In genomic region chr7:5350174-5350463, GRCh38 we compare ENCODE assay signal across 18 cellular contexts.
DNase-seq lines count a peak whose midpoint lies in the region; ATAC-seq, FAIRE-seq and TF ChIP-seq lines count a peak whose summit lies in the region.
"Had no signal": no experiment of that assay in that cellular context is flagged by ENCODE, and none has a peak within 500 bp of the region (broad histone marks: within the 10 kb centered on the region; RNA-seq: fewer than 3 reads in every experiment).

No MANE protein-coding gene starts in this region.

- in situ Hi-C loops in HepG2 (cut with HindIII; ENCODE audit: extremely low pct_ligation_motif_present, low pct_unique_long_range_greater_than_20kb), result no loop called here

- POLR2A ChIA-PET in HepG2 (lab: Yijun Ruan, JAX), result no interaction called here
- POLR2A ChIA-PET in CD8-positive, alpha-beta T cell (lab: Charles Lee), result no interaction called here

- TF ChIP-seq EP300 in HepG2 (IDR thresholded peaks at IDR 0.05; ENCODE audit: low read depth in 2 of 2, low read length in 2 of 2), result no peak
- no peak for TF ChIP-seq EP300 in HepG2 (CRISPR knock-in tag; IDR thresholded peaks at IDR 0.05; ENCODE audit: borderline replicate concordance)

- intact Hi-C loops in HepG2 (cut with micrococcal nuclease; ENCODE audit: unreplicated experiment) (no loop called here), right lobe of liver (cut with DNase I) (no loop called here)
- intact Hi-C loops in CD8-positive, alpha-beta T cell (cut with DNase I, micrococcal nuclease), result no loop called here

- peaks cover 59% of the 10 kb centered on the region for H3K36me3 Mint-ChIP-seq in CD8-positive, alpha-beta T cell

- H3K79me2 ChIP-seq in HepG2 (ENCODE audit: insufficient read depth, low read length) (peaks cover 18% of the 10 kb centered on the region), MM.1S (ENCODE audit: low read length) (peaks cover 32% of the 10 kb centered on the region)

- TF ChIP-seq CTCF in HepG2 (CRISPR knock-in tag; IDR thresholded peaks at IDR 0.05) (no peak), right lobe of liver (IDR thresholded peaks at IDR 0.05) (no peak), BE2C (IDR thresholded peaks at IDR 0.05; ENCODE audit: low read depth, low read length) (no peak), MM.1S (IDR thresholded peaks at IDR 0.05; ENCODE audit: low read length) (no peak)
- no peak for TF ChIP-seq CTCF in CD8-positive, alpha-beta T cell (IDR thresholded peaks at IDR 0.05)

- H3K27ac Mint-ChIP-seq in CD8-positive, alpha-beta T cell, result no peak overlapping the region

- TF ChIP-seq RAD21 in HepG2 (CRISPR knock-in tag; IDR thresholded peaks at IDR 0.05), result no peak

- no peaks in the 10 kb centered on the region for H3K9me2 ChIP-seq in MM.1S (replicated peaks; ENCODE audit: insufficient read depth, low read length)

- ATAC-seq in HepG2, result no peak
- no peak for ATAC-seq in right lobe of liver
- ATAC-seq in CD8-positive, alpha-beta T cell, result no peak
- ATAC-seq: GM12878 had no signal

- H2AFZ ChIP-seq in HepG2 (ENCODE audit: low read length) (no peak overlapping the region), MM.1S (ENCODE audit: low read length) (no peak overlapping the region)
- H2AFZ ChIP-seq: GM23248 had no signal

- H3K4me2 ChIP-seq in HepG2 (ENCODE audit: low read depth, low read length), result no peak overlapping the region
- no peak overlapping the region for H3K4me2 ChIP-seq in MM.1S (ENCODE audit: low read depth, low read length)
- H3K4me2 ChIP-seq: BLaER1 had no signal

- H4K20me1 ChIP-seq in HepG2 (ENCODE audit: insufficient read depth, low read length) (peaks cover 41% of the 10 kb centered on the region; the same call in 1 of the 2 replicates), MM.1S (ENCODE audit: insufficient read depth, low read length) (no peaks in the 10 kb centered on the region)

- H3K27ac ChIP-seq in HepG2 (ENCODE audit: extremely low read length, insufficient read depth, low read length), result no peak overlapping the region
- H3K27ac ChIP-seq in right lobe of liver, result no peak overlapping the region
- H3K27ac ChIP-seq in iPS-18a (ENCODE audit: low read length), result no peak overlapping the region
- peak overlapping the region; percentile 54 for H3K27ac ChIP-seq in rectal smooth muscle tissue (ENCODE audit: low read depth, low read length)
- no peak overlapping the region for H3K27ac ChIP-seq in MM.1S (ENCODE audit: low read length)
- H3K27ac ChIP-seq in CD8-positive, alpha-beta T cell (ENCODE audit: low read depth, low read length), result no peak overlapping the region
- H3K27ac ChIP-seq: BLaER1, GM23248 had no signal

- H3K27me3 Mint-ChIP-seq in CD8-positive, alpha-beta T cell (ENCODE audit: low read depth), result no peaks in the 10 kb centered on the region
- H3K27me3 Mint-ChIP-seq: CD8-positive, alpha-beta memory T cell had no signal

- H3K4me3 ChIP-seq in HepG2 (replicated peaks in 1 of 3; ENCODE audit: insufficient read depth in 1 of 3, low read depth in 2 of 3, low read length in 3 of 3) (no peak overlapping the region), right lobe of liver (no peak overlapping the region), iPS-18a (ENCODE audit: low read length) (peak overlapping the region; percentile 51), rectal smooth muscle tissue (ENCODE audit: low read length) (no peak overlapping the region), BE2C (ENCODE audit: low read depth, low read length) (no peak overlapping the region), MM.1S (ENCODE audit: low read length) (no peak overlapping the region)
- H3K4me3 ChIP-seq in CD8-positive, alpha-beta T cell (ENCODE audit: low read depth, low read length), result no peak overlapping the region
- H3K4me3 ChIP-seq: BLaER1, GM12878, GM23248 had no signal

- FAIRE-seq in HepG2 (lab: Jason Lieb, UNC), result no peak
- FAIRE-seq: G401.6, GM12878 had no signal

- no TSS peak for BruUV-seq in HepG2 (replicated peaks; lab: Mats Ljungman, UMichigan)

- no peak for DNase-seq in HepG2 (ENCODE audit: low spot score)
- no peak for DNase-seq in right lobe of liver
- no peak for DNase-seq in BE2C
- no peak for DNase-seq in MM.1S
- DNase-seq in CD8-positive, alpha-beta T cell, result no peak
- DNase-seq in NCI-H2029 (lab: John Stamatoyannopoulos, UW), result no peak
- DNase-seq: CD8-positive, alpha-beta memory T cell; DND-41; GM23248; NCI-H1092; NCI-H146; NCI-H510A treated with DMSO at 0.1 percent for 48 hours; NCI-H82 had no signal

- H3K27me3 ChIP-seq in HepG2 (ENCODE audit: control insufficient read depth in 1 of 2, insufficient read depth in 2 of 2, low read length in 2 of 2) (no peaks in the 10 kb centered on the region), right lobe of liver (no peaks in the 10 kb centered on the region), iPS-18a (ENCODE audit: control insufficient read depth, insufficient read depth, low read length) (peaks cover 70% of the 10 kb centered on the region), rectal smooth muscle tissue (ENCODE audit: control insufficient read depth, insufficient read depth, low read length) (no peaks in the 10 kb centered on the region), BE2C (no peaks in the 10 kb centered on the region), MM.1S (replicated peaks; ENCODE audit: insufficient read depth, low read length) (no peaks in the 10 kb centered on the region)
- no peaks in the 10 kb centered on the region for H3K27me3 ChIP-seq in CD8-positive, alpha-beta T cell (ENCODE audit: insufficient read depth, low read length)
- H3K27me3 ChIP-seq: BLaER1 had no signal

- no peak overlapping the region for H3K4me3 Mint-ChIP-seq in CD8-positive, alpha-beta T cell
- H3K4me3 Mint-ChIP-seq: CD8-positive, alpha-beta memory T cell had no signal

- H3K4me1 ChIP-seq in HepG2 (ENCODE audit: insufficient read depth, low read length), result no peaks in the 10 kb centered on the region
- peaks cover 2 to 20% (median 11%) of the 10 kb centered on the region in 4 donors for H3K4me1 ChIP-seq in right lobe of liver
- H3K4me1 ChIP-seq in iPS-18a (ENCODE audit: control insufficient read depth, low read depth, low read length), result peaks cover 10% of the 10 kb centered on the region
- peaks cover 16% of the 10 kb centered on the region for H3K4me1 ChIP-seq in rectal smooth muscle tissue (ENCODE audit: control insufficient read depth, insufficient read depth, low read length)
- peaks cover 2% of the 10 kb centered on the region for H3K4me1 ChIP-seq in BE2C
- no peaks in the 10 kb centered on the region for H3K4me1 ChIP-seq in MM.1S (ENCODE audit: low read length)
- H3K4me1 ChIP-seq in CD8-positive, alpha-beta T cell (ENCODE audit: insufficient read depth, low read length), result peaks cover 3% of the 10 kb centered on the region

- WGBS in HepG2 (ENCODE audit: low lambda C conversion rate), result 100% methylated on average over 11 of the region's 15 CpGs
- WGBS in right lobe of liver (ENCODE audit: insufficient coverage, low coverage, low lambda C conversion rate, missing lambda C conversion rate), result 97% methylated on average over 7 of the region's 15 CpGs

- TF ChIP-seq POLR2A in HepG2 (IDR thresholded peaks at IDR 0.05; ENCODE audit: insufficient read depth in 1 of 2, low read depth in 2 of 2, low read length in 2 of 2) (no peak), right lobe of liver (IDR thresholded peaks at IDR 0.05) (no peak)

- H3K9me3 Mint-ChIP-seq in CD8-positive, alpha-beta T cell, result no peaks in the 10 kb centered on the region

- H3K4me1 Mint-ChIP-seq in CD8-positive, alpha-beta T cell (ENCODE audit: low read depth), result peaks cover 10% of the 10 kb centered on the region

- H3K9me3 ChIP-seq in HepG2 (ENCODE audit: low read length), result no peaks in the 10 kb centered on the region
- no peaks in the 10 kb centered on the region for H3K9me3 ChIP-seq in right lobe of liver
- no peaks in the 10 kb centered on the region for H3K9me3 ChIP-seq in iPS-18a (ENCODE audit: control insufficient read depth, low read depth, low read length)
- H3K9me3 ChIP-seq in BE2C, result no peaks in the 10 kb centered on the region
- no peaks in the 10 kb centered on the region for H3K9me3 ChIP-seq in MM.1S (replicated peaks; ENCODE audit: insufficient read depth, low read length)
- no peaks in the 10 kb centered on the region for H3K9me3 ChIP-seq in CD8-positive, alpha-beta T cell (ENCODE audit: low read length)

- H3F3A ChIP-seq in MM.1S (ENCODE audit: insufficient read depth, low read length), result no peaks in the 10 kb centered on the region

- H3K36me3 ChIP-seq in HepG2 (replicated peaks in 1 of 2; ENCODE audit: control insufficient read depth in 1 of 2, insufficient read depth in 2 of 2, low read length in 2 of 2), result peaks cover 44 to 52% of the 10 kb centered on the region in 2 experiments
- H3K36me3 ChIP-seq in right lobe of liver, result peaks cover 0 to 29% (median 12%) of the 10 kb centered on the region in 4 donors
- H3K36me3 ChIP-seq in iPS-18a (ENCODE audit: control insufficient read depth, low read depth, low read length), result no peaks in the 10 kb centered on the region
- peaks cover 21% of the 10 kb centered on the region for H3K36me3 ChIP-seq in rectal smooth muscle tissue (ENCODE audit: control insufficient read depth, insufficient read depth, low read length)
- peaks cover 8% of the 10 kb centered on the region for H3K36me3 ChIP-seq in BE2C
- H3K36me3 ChIP-seq in MM.1S (replicated peaks; ENCODE audit: insufficient read depth, low read length), result no peaks in the 10 kb centered on the region
- H3K36me3 ChIP-seq in CD8-positive, alpha-beta T cell (ENCODE audit: insufficient read depth, low read length), result peaks cover 13% of the 10 kb centered on the region

- H3K9ac ChIP-seq in HepG2 (ENCODE audit: insufficient read depth, low read depth, low read length) (no peak overlapping the region), iPS-18a (ENCODE audit: low read length) (no peak overlapping the region), rectal smooth muscle tissue (ENCODE audit: low read length) (no peak overlapping the region), MM.1S (ENCODE audit: low read length) (no peak overlapping the region)
- H3K9ac ChIP-seq: BLaER1, GM23248 had no signal

- CTCF ChIA-PET in HepG2 (lab: Yijun Ruan, JAX; ENCODE audit: low intra/inter-chr PET ratio, low total read pairs), result no interaction called here
- CTCF ChIA-PET in CD8-positive, alpha-beta T cell (lab: Charles Lee), result no interaction called here

TF ChIP-seq in HepG2, 621 proteins besides CTCF, POLR2A, EP300 and RAD21 (continues in another document):
- TF ChIP-seq, protein P1, sequence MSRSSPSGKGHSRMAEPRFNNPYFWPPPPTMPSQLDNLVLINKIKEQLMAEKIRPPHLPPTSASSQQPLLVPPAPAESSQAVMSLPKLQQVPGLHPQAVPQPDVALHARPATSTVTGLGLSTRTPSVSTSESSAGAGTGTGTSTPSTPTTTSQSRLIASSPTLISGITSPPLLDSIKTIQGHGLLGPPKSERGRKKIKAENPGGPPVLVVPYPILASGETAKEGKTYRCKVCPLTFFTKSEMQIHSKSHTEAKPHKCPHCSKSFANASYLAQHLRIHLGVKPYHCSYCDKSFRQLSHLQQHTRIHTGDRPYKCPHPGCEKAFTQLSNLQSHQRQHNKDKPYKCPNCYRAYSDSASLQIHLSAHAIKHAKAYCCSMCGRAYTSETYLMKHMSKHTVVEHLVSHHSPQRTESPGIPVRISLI (CRISPR knock-in tag; IDR thresholded peaks at IDR 0.05; ENCODE audit: borderline replicate concordance), result no peak
